1 cellular context compared by ENCODE assay signal in genomic region chr2:229714736-229715541, GRCh38.
TF ChIP-seq lines count a peak whose summit lies in the region.

No MANE protein-coding gene starts in this region.

TF ChIP-seq in HepG2, 621 proteins besides CTCF, POLR2A, EP300 and RAD21 (continued from another document):
- TF ChIP-seq ZNF878 (CRISPR knock-in tag; IDR thresholded peaks at IDR 0.05), result no peak
- no peak for TF ChIP-seq ZNF512B (CRISPR knock-in tag; IDR thresholded peaks at IDR 0.05; ENCODE audit: borderline replicate concordance)
- no peak for TF ChIP-seq KMT2A (CRISPR knock-in tag; IDR thresholded peaks at IDR 0.05)
- no peak for TF ChIP-seq SNAPC2 (CRISPR knock-in tag; IDR thresholded peaks at IDR 0.05)
- TF ChIP-seq SNAPC4 (CRISPR knock-in tag; IDR thresholded peaks at IDR 0.05), result no peak
- TF ChIP-seq IKZF4 (CRISPR knock-in tag; IDR thresholded peaks at IDR 0.05; ENCODE audit: borderline replicate concordance, low read depth, not compliant biosample characterization), result peak; percentile 80
- TF ChIP-seq ZNF574 (CRISPR knock-in tag; IDR thresholded peaks at IDR 0.05), result peak; percentile 58; the same call in 1 of the 2 replicates
- TF ChIP-seq TARDBP (CRISPR knock-in tag; IDR thresholded peaks at IDR 0.05), result no peak
